ENCODE assay signal across 9 cellular contexts in the genomic region with DNA sequence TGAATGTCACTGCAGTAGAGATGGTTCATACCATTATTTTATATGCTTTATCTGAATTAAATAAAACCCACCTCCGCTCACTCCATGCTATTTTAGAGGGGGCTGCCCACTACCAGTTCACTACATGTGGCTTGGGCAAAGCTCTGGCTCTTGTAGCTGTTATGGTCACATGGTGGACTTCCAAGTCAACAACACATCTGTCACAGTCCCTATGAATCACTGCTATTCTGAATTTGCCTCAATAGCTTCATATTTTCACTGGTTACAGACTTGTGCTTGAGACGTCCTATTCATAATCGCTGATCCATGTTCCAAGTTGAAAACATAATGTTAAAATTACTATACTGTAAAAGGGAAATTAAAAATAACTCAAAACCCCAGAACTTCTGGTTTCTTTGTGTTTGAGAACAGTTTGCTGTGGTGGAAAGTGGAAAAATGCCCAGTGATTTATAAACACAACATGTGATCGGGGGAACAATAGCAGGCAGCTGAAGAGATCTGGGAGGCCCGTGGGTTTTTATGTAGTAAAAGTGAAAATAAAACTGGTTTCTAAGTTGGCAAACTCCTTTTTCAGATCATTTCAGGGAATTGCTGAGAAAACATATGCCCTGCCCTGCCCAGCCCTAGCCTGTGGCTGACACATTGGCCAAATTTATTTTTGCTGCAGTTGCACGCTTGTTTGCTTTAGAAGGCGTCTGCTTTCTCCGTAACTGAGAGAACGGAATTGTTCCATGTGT.
DNase-seq lines count a peak whose midpoint lies in the region; ATAC-seq, FAIRE-seq and TF ChIP-seq lines count a peak whose summit lies in the region.
"Had no signal": no experiment of that assay in that cellular context is flagged by ENCODE, and none has a peak within 500 bp of the region (broad histone marks: within the 10 kb centered on the region; RNA-seq: fewer than 3 reads in every experiment).

No MANE protein-coding gene starts in this region.

- H3K36me3 ChIP-seq in heart left ventricle (no peaks in the 10 kb centered on the region), bronchial epithelial cell (ENCODE audit: control insufficient read depth, insufficient read depth, low read length) (no peaks in the 10 kb centered on the region), vagina (no peaks in the 10 kb centered on the region)

- no peak for FAIRE-seq in bronchial epithelial cell (lab: Jason Lieb, UNC)
- FAIRE-seq: small intestine had no signal

- H3K4me3 ChIP-seq in heart left ventricle (peak overlapping the region in 7 of 12 donors; percentile 5 to 29 (median 24)), bronchial epithelial cell (ENCODE audit: low read depth, low read length) (no peak overlapping the region), vagina (peak overlapping the region; percentile 30 to 31)

- DNase-seq in heart left ventricle, result no peak
- DNase-seq in Right ventricle myocardium superior, result no peak
- peak; percentile 27 for DNase-seq in bronchial epithelial cell (ENCODE audit: low read depth)
- peak; percentile 82 for DNase-seq in medulla oblongata (ENCODE audit: extremely low spot score)
- no peak for DNase-seq in vagina (ENCODE audit: extremely low spot score in 2 of 2)
- DNase-seq: small intestine had no signal

- no peaks in the 10 kb centered on the region for H3K4me1 ChIP-seq in heart left ventricle
- no peaks in the 10 kb centered on the region for H3K4me1 ChIP-seq in vagina

- intact Hi-C loops in heart left ventricle (cut with DNase I), result no loop called here
- intact Hi-C loops in Right ventricle myocardium superior (cut with DNase I), result no loop called here
- intact Hi-C loops in vagina (cut with DNase I), result no loop called here

- ATAC-seq in heart left ventricle, result peak in 2 of 4 donors; percentile 13 to 46
- ATAC-seq in Right ventricle myocardium superior (ENCODE audit: poor library complexity), result no peak
- ATAC-seq in HG03432 (IDR thresholded peaks at IDR 0.05; ENCODE audit: unreplicated experiment), result no peak
- ATAC-seq in GM21515 (IDR thresholded peaks at IDR 0.05; ENCODE audit: unreplicated experiment), result no peak
- ATAC-seq in HG03025 (IDR thresholded peaks at IDR 0.05; ENCODE audit: low FRiP score, unreplicated experiment), result no peak

- peaks cover 0 to 9% (median 0%) of the 10 kb centered on the region in 12 donors for H3K9me3 ChIP-seq in heart left ventricle
- no peaks in the 10 kb centered on the region for H3K9me3 ChIP-seq in vagina

- TF ChIP-seq POLR2A in heart left ventricle (IDR thresholded peaks at IDR 0.05) (no peak), vagina (IDR thresholded peaks at IDR 0.05) (no peak)

- H3K27ac ChIP-seq in heart left ventricle (peak overlapping the region in 1 of 12 donors; percentile 24), vagina (peak overlapping the region; percentile 49)

- 63 to 67% (median 65%) methylated on average over 9 of the region's 9 CpGs for WGBS in heart left ventricle, 4 donors

- TF ChIP-seq CTCF in heart left ventricle (IDR thresholded peaks at IDR 0.05) (no peak), bronchial epithelial cell (IDR thresholded peaks at IDR 0.05; ENCODE audit: insufficient read depth, low read length, severe bottlenecking) (no peak), vagina (IDR thresholded peaks at IDR 0.05) (no peak)

- H3K27me3 ChIP-seq in heart left ventricle (no peaks in the 10 kb centered on the region), bronchial epithelial cell (ENCODE audit: control insufficient read depth, insufficient read depth, low read length) (no peaks in the 10 kb centered on the region), vagina (no peaks in the 10 kb centered on the region)

Comparison
In these comparisons a context has a peak if more than half of its experiments do, and no peak if none do; other contexts are left out.
1. DNase-seq: peak in bronchial epithelial cell (single experiment) and medulla oblongata (single experiment); none in heart left ventricle (0 of 5), Right ventricle myocardium superior (single experiment) and vagina (0 of 2).